24 cellular contexts compared by ENCODE assay signal in the genomic region with DNA sequence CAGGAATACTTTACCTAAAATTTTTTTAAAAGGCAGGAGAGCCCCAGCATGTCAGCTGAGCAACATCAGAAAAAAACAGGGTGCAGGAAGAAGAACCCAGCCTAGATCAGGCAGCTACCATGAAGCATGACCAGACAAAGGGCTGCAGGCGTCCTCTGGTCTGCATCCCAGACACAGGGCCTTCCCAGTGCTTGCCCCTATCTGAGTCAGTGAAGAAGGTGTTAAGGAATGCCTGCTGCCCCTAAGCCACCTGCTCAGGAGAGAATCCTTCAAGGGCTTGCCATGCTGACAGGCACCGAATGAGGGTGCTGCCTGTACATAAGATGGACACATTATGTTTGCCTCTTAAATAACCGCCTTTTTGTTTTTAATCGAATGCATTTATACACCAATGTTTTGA.
DNase-seq lines count a peak whose midpoint lies in the region; ATAC-seq, FAIRE-seq and TF ChIP-seq lines count a peak whose summit lies in the region.
"Had no signal": no experiment of that assay in that cellular context is flagged by ENCODE, and none has a peak within 500 bp of the region (broad histone marks: within the 10 kb centered on the region; RNA-seq: fewer than 3 reads in every experiment).

No MANE protein-coding gene starts in this region.

- H3K36me3 ChIP-seq in neuronal stem cell (replicated peaks in 1 of 2; ENCODE audit: control insufficient read depth in 2 of 2, insufficient read depth in 2 of 2, low read length in 2 of 2) (no peaks in the 10 kb centered on the region), uterus (no peaks in the 10 kb centered on the region)
- H3K36me3 ChIP-seq: BE2C, HAP-1 had no signal

- H3K14ac ChIP-seq in neuronal stem cell (ENCODE audit: low read length): no peak overlapping the region

- no peak overlapping the region for H3K18ac ChIP-seq in neuronal stem cell (ENCODE audit: low read length)

- no peak overlapping the region for H4K91ac ChIP-seq in neuronal stem cell (ENCODE audit: low read depth, low read length, poor library complexity)

- no peak overlapping the region for H2BK120ac ChIP-seq in neuronal stem cell (ENCODE audit: low read depth, low read length)

- no peak overlapping the region for H3K23ac ChIP-seq in neuronal stem cell (ENCODE audit: low read depth, low read length, poor library complexity)

- H3K4me1 ChIP-seq in neuronal stem cell (ENCODE audit: control insufficient read depth in 2 of 2, insufficient read depth in 1 of 2, low read depth in 1 of 2, low read length in 2 of 2) (no peaks in the 10 kb centered on the region), uterus (no peaks in the 10 kb centered on the region)
- H3K4me1 ChIP-seq: A549; BE2C; BLaER1 treated with 17β-estradiol and CSF1 and Interleukin-3, amounts not matched to agents 10 nM and 100 nM; HAP-1 had no signal

- H3K27me3 Mint-ChIP-seq in WTC11 (ENCODE audit: low read depth): no peaks in the 10 kb centered on the region
- no peaks in the 10 kb centered on the region for H3K27me3 Mint-ChIP-seq in activated CD8-positive, alpha-beta memory T cell treated with anti-CD3 and anti-CD28 coated beads, Interleukin-2, amount 10 ng/mL, durations not matched to agents 7 days and 5 days
- H3K27me3 Mint-ChIP-seq: CD4-positive, alpha-beta T cell had no signal

- peak; percentile 38 for FAIRE-seq in GM18507 (lab: Jason Lieb, UNC)
- FAIRE-seq: G401.6, H54 had no signal

- H2AK5ac ChIP-seq in neuronal stem cell (ENCODE audit: low read depth, low read length): no peak overlapping the region

- no peak overlapping the region for H3K9ac ChIP-seq in neuronal stem cell (ENCODE audit: low read depth, low read length, poor library complexity)
- H3K9ac ChIP-seq: BLaER1 treated with 17β-estradiol and CSF1 and Interleukin-3, amounts not matched to agents 10 nM and 100 nM had no signal

- H3K9me3 ChIP-seq in neuronal stem cell (replicated peaks in 1 of 2; ENCODE audit: control insufficient read depth in 2 of 2, insufficient read depth in 1 of 2, low read depth in 1 of 2, low read length in 2 of 2) (no peaks in the 10 kb centered on the region), uterus (no peaks in the 10 kb centered on the region)
- H3K9me3 ChIP-seq: A549; BE2C; BLaER1 treated with 17β-estradiol and CSF1 and Interleukin-3, amounts not matched to agents 10 nM and 100 nM; HAP-1 had no signal

- H3K4me3 ChIP-seq in neuronal stem cell (ENCODE audit: low read length in 2 of 2) (no peak overlapping the region), uterus (no peak overlapping the region)
- H3K4me3 ChIP-seq: A549; BLaER1 treated with 17β-estradiol and CSF1 and Interleukin-3, amounts not matched to agents 10 nM and 100 nM; HAP-1 had no signal

- ATAC-seq in WTC11: no peak
- ATAC-seq in activated CD8-positive, alpha-beta memory T cell treated with anti-CD3 and anti-CD28 coated beads, Interleukin-2, amount 10 ng/mL, durations not matched to agents 7 days and 5 days: no peak
- no peak for ATAC-seq in GM21528 (IDR thresholded peaks at IDR 0.05; ENCODE audit: low FRiP score, unreplicated experiment)
- ATAC-seq: A549 had no signal

- TF ChIP-seq CTCF in WTC11 (IDR thresholded peaks at IDR 0.05): no peak
- TF ChIP-seq CTCF in uterus (IDR thresholded peaks at IDR 0.05): no peak

- no peak overlapping the region for H2AFZ ChIP-seq in neuronal stem cell (ENCODE audit: low read length)

- 0 out of 2 replicates have a peak overlapping the region, but pooled peaks have one; percentile 36 for H3K27ac Mint-ChIP-seq in WTC11
- H3K27ac Mint-ChIP-seq in activated CD8-positive, alpha-beta memory T cell treated with anti-CD3 and anti-CD28 coated beads, Interleukin-2, amount 10 ng/mL, durations not matched to agents 7 days and 5 days: no peak overlapping the region
- H3K27ac Mint-ChIP-seq: CD14-positive monocyte; CD4-positive, alpha-beta T cell; CD8-positive, alpha-beta memory T cell; HFFc6 had no signal

- H2BK12ac ChIP-seq in neuronal stem cell (ENCODE audit: low read length): peak overlapping the region; percentile 41

- peaks cover 5% of the 10 kb centered on the region for H3K4me1 Mint-ChIP-seq in WTC11
- H3K4me1 Mint-ChIP-seq in activated CD8-positive, alpha-beta memory T cell treated with anti-CD3 and anti-CD28 coated beads, Interleukin-2, amount 10 ng/mL, durations not matched to agents 7 days and 5 days: peaks cover 9% of the 10 kb centered on the region
- H3K4me1 Mint-ChIP-seq: CD8-positive, alpha-beta memory T cell had no signal

- no peaks in the 10 kb centered on the region for H3K9me3 Mint-ChIP-seq in WTC11
- no peaks in the 10 kb centered on the region for H3K9me3 Mint-ChIP-seq in activated CD8-positive, alpha-beta memory T cell treated with anti-CD3 and anti-CD28 coated beads, Interleukin-2, amount 10 ng/mL, durations not matched to agents 7 days and 5 days (ENCODE audit: low read depth)
- H3K9me3 Mint-ChIP-seq: CD4-positive, alpha-beta T cell; CD8-positive, alpha-beta memory T cell; HFFc6 had no signal

- no peak for DNase-seq in GM18507 (ENCODE audit: extremely low spot score, insufficient read length, low read depth)
- no peak for DNase-seq in WTC11 (ENCODE audit: low spot score)
- no peak for DNase-seq in neuronal stem cell (ENCODE audit: low spot score)
- DNase-seq in activated CD8-positive, alpha-beta memory T cell treated with anti-CD3 and anti-CD28 coated beads, Interleukin-2, amount 10 ng/mL, durations not matched to agents 7 days and 5 days: no peak
- DNase-seq in stimulated activated CD4-positive, alpha-beta T cell treated with anti-CD3 and anti-CD28 coated beads, Interleukin-4, amount 100 ng/mL, for 24 hours: no peak
- no peak for DNase-seq in uterus
- DNase-seq: 8988T; ACHN; AML-193; BE2C; CD4-positive, alpha-beta T cell; CD8-positive, alpha-beta memory T cell; DMS 273 treated with DMSO at 0.1 percent for 48 hours; DMS53; DMS79 treated with DMSO at 0.1 percent for 48 hours; GOT3; HFFc6 had no signal

- CTCF ChIA-PET in WTC11 (lab: Charles Lee): no interaction called here
- CTCF ChIA-PET in activated CD8-positive, alpha-beta memory T cell treated with anti-CD3 and anti-CD28 coated beads, Interleukin-2, amount 10 ng/mL, durations not matched to agents 7 days and 5 days (lab: Charles Lee): no interaction called here

- H3K4me3 Mint-ChIP-seq in WTC11: no peak overlapping the region
- no peak overlapping the region for H3K4me3 Mint-ChIP-seq in activated CD8-positive, alpha-beta memory T cell treated with anti-CD3 and anti-CD28 coated beads, Interleukin-2, amount 10 ng/mL, durations not matched to agents 7 days and 5 days
- H3K4me3 Mint-ChIP-seq: CD14-positive monocyte; CD4-positive, alpha-beta T cell; CD8-positive, alpha-beta memory T cell; HFFc6 had no signal

- H3K4ac ChIP-seq in neuronal stem cell (ENCODE audit: low read length): no peak overlapping the region

- H3K36me3 Mint-ChIP-seq in WTC11: peaks cover 24% of the 10 kb centered on the region
- peaks cover under 1% of the 10 kb centered on the region for H3K36me3 Mint-ChIP-seq in activated CD8-positive, alpha-beta memory T cell treated with anti-CD3 and anti-CD28 coated beads, Interleukin-2, amount 10 ng/mL, durations not matched to agents 7 days and 5 days
- H3K36me3 Mint-ChIP-seq: CD14-positive monocyte; CD8-positive, alpha-beta memory T cell had no signal

- WGBS in neuronal stem cell (ENCODE audit: extremely low coverage in 2 of 2, insufficient read length in 2 of 2, insufficient replicate concordance in 1 of 2), 2 donors: no CpG with 5 or more reads among the region's 4 CpGs

- H4K8ac ChIP-seq in neuronal stem cell (ENCODE audit: low read depth, low read length): no peak overlapping the region

- H2BK5ac ChIP-seq in neuronal stem cell (ENCODE audit: low read length): no peak overlapping the region

- POLR2A ChIA-PET in WTC11 (lab: Charles Lee): no interaction called here

- H2BK15ac ChIP-seq in neuronal stem cell (ENCODE audit: low read length): no peak overlapping the region

- no peak overlapping the region for H3K4me2 ChIP-seq in neuronal stem cell (ENCODE audit: insufficient read depth, low read length, poor library complexity, severe bottlenecking)
- H3K4me2 ChIP-seq: A549; BLaER1 treated with 17β-estradiol and CSF1 and Interleukin-3, amounts not matched to agents 10 nM and 100 nM had no signal

- no peak overlapping the region for H3K27ac ChIP-seq in neuronal stem cell (replicated peaks; ENCODE audit: low read length)
- no peak overlapping the region for H3K27ac ChIP-seq in uterus
- H3K27ac ChIP-seq: A549; BLaER1 treated with 17β-estradiol and CSF1 and Interleukin-3, amounts not matched to agents 10 nM and 100 nM had no signal

- TF ChIP-seq POLR2A in uterus (IDR thresholded peaks at IDR 0.05): no peak

- H3K27me3 ChIP-seq in neuronal stem cell (ENCODE audit: control insufficient read depth in 3 of 3, insufficient read depth in 3 of 3, low read depth in 1 of 3, low read length in 3 of 3) (no peaks in the 10 kb centered on the region), uterus (no peaks in the 10 kb centered on the region)
- H3K27me3 ChIP-seq: BE2C; BLaER1 treated with 17β-estradiol and CSF1 and Interleukin-3, amounts not matched to agents 10 nM and 100 nM had no signal

- no peaks in the 10 kb centered on the region for H3K79me1 ChIP-seq in neuronal stem cell (ENCODE audit: low read depth, low read length)

- intact Hi-C loops in uterus (cut with DNase I; ENCODE audit: low total_unique reads): no loop called here

TF ChIP-seq in WTC11, 78 proteins besides CTCF, POLR2A, EP300 and RAD21 (continues in another document):
- TF ChIP-seq TP53 (CRISPR knock-in tag; IDR thresholded peaks at IDR 0.05) (no peak), ZBTB21 (CRISPR knock-in tag; IDR thresholded peaks at IDR 0.05; ENCODE audit: borderline replicate concordance) (no peak), TEAD4 (CRISPR knock-in tag; IDR thresholded peaks at IDR 0.05) (no peak), GTF2I (CRISPR knock-in tag; conservative IDR thresholded peaks at IDR 0.05) (no peak), ATF1 (CRISPR knock-in tag; IDR thresholded peaks at IDR 0.05) (no peak), ELF4 (CRISPR knock-in tag; IDR thresholded peaks at IDR 0.05; ENCODE audit: low read depth) (no peak), MXD4 (CRISPR knock-in tag; IDR thresholded peaks at IDR 0.05; ENCODE audit: borderline replicate concordance) (no peak)
- TF ChIP-seq, protein P1, sequence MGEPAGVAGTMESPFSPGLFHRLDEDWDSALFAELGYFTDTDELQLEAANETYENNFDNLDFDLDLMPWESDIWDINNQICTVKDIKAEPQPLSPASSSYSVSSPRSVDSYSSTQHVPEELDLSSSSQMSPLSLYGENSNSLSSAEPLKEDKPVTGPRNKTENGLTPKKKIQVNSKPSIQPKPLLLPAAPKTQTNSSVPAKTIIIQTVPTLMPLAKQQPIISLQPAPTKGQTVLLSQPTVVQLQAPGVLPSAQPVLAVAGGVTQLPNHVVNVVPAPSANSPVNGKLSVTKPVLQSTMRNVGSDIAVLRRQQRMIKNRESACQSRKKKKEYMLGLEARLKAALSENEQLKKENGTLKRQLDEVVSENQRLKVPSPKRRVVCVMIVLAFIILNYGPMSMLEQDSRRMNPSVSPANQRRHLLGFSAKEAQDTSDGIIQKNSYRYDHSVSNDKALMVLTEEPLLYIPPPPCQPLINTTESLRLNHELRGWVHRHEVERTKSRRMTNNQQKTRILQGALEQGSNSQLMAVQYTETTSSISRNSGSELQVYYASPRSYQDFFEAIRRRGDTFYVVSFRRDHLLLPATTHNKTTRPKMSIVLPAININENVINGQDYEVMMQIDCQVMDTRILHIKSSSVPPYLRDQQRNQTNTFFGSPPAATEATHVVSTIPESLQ (CRISPR knock-in tag; IDR thresholded peaks at IDR 0.05): no peak
